In genomic region chr11:64204464-64204989, GRCh38 we compare ENCODE assay signal across 8 cellular contexts. TPM values are rescaled to one million over a fixed set of nuclear protein-coding genes. Genes with fewer than 3 reads are reported as not detected.
A peak's percentile ranks its signal among the peaks of the same experiment; 100 is the strongest.
DNase-seq lines count a peak whose midpoint lies in the region; ATAC-seq and TF ChIP-seq lines count a peak whose summit lies in the region.

No MANE protein-coding gene starts in this region.

- peaks cover 83% of the 10 kb centered on the region for H3K36me3 Mint-ChIP-seq in Caco-2 (ENCODE audit: insufficient read depth, unreplicated experiment)
- H3K36me3 Mint-ChIP-seq in naive thymus-derived CD8-positive, alpha-beta T cell, result peaks cover 4 to 57% (median 4%) of the 10 kb centered on the region in 3 donors
- H3K36me3 Mint-ChIP-seq in stimulated activated naive CD8-positive, alpha-beta T cell treated with anti-CD3 and anti-CD28 coated beads, Interleukin-15, Interleukin-2, amounts not matched to agents 100 ng/mL and 50 ng/mL, for 24 hours (ENCODE audit: low read depth), result peaks cover 83% of the 10 kb centered on the region

- no peaks in the 10 kb centered on the region for H3K4me1 Mint-ChIP-seq in Caco-2 (ENCODE audit: low read depth, unreplicated experiment)
- peaks cover 22 to 50% (median 48%) of the 10 kb centered on the region in 4 donors for H3K4me1 Mint-ChIP-seq in naive thymus-derived CD8-positive, alpha-beta T cell
- peaks cover 50% of the 10 kb centered on the region for H3K4me1 Mint-ChIP-seq in stimulated activated naive CD8-positive, alpha-beta T cell treated with anti-CD3 and anti-CD28 coated beads, Interleukin-15, Interleukin-2, amounts not matched to agents 100 ng/mL and 50 ng/mL, for 24 hours (ENCODE audit: low read depth)

- H3K4me1 ChIP-seq in Caco-2 (no peaks in the 10 kb centered on the region), Karpas-422 (ENCODE audit: low read length) (peaks cover 66% of the 10 kb centered on the region)

- H4K20me1 ChIP-seq in Karpas-422 (ENCODE audit: insufficient read depth, low read depth, low read length), result peaks cover 5% of the 10 kb centered on the region; the same call in 1 of the 2 replicates

- no peaks in the 10 kb centered on the region for H3K27me3 Mint-ChIP-seq in Caco-2 (ENCODE audit: insufficient read depth, unreplicated experiment)
- no peaks in the 10 kb centered on the region for H3K27me3 Mint-ChIP-seq in naive thymus-derived CD8-positive, alpha-beta T cell
- H3K27me3 Mint-ChIP-seq in stimulated activated naive CD8-positive, alpha-beta T cell treated with anti-CD3 and anti-CD28 coated beads, Interleukin-15, Interleukin-2, amounts not matched to agents 100 ng/mL and 50 ng/mL, for 24 hours, result no peaks in the 10 kb centered on the region

- no peak overlapping the region for H3K4me3 Mint-ChIP-seq in Caco-2 (ENCODE audit: unreplicated experiment)
- H3K4me3 Mint-ChIP-seq in naive thymus-derived CD8-positive, alpha-beta T cell, result peak overlapping the region; percentile 48 to 88 (median 76)
- H3K4me3 Mint-ChIP-seq in stimulated activated naive CD8-positive, alpha-beta T cell treated with anti-CD3 and anti-CD28 coated beads, Interleukin-15, Interleukin-2, amounts not matched to agents 100 ng/mL and 50 ng/mL, for 24 hours, result peak overlapping the region; percentile 70

- H3K27ac Mint-ChIP-seq in Caco-2 (ENCODE audit: unreplicated experiment), result peak overlapping the region; percentile 39
- peak overlapping the region; percentile 82 to 95 (median 92) for H3K27ac Mint-ChIP-seq in naive thymus-derived CD8-positive, alpha-beta T cell
- peak overlapping the region; percentile 82 for H3K27ac Mint-ChIP-seq in stimulated activated naive CD8-positive, alpha-beta T cell treated with anti-CD3 and anti-CD28 coated beads, Interleukin-15, Interleukin-2, amounts not matched to agents 100 ng/mL and 50 ng/mL, for 24 hours

- no peaks in the 10 kb centered on the region for H3K9me3 ChIP-seq in Caco-2
- no peaks in the 10 kb centered on the region for H3K9me3 ChIP-seq in Karpas-422 (ENCODE audit: low read length)

- CTCF ChIA-PET in Caco-2 (lab: Charles Lee), result interaction anchor here (0.5 to 1.3 kb wide), 11 partner anchors 9 to 132 kb away, joined by 3 to 9 read pairs (median 5); partner anchors contain the start of genes NUDT22, STIP1 and TRPT1

- 0 out of 2 replicates have a peak overlapping the region, but pooled peaks have one; percentile 44 for H3K9ac ChIP-seq in Karpas-422 (ENCODE audit: low read length)

- no TSS peak for BruUV-seq in Caco-2 (replicated peaks; lab: Mats Ljungman, UMichigan)

- H3K4me3 ChIP-seq in Caco-2 (ENCODE audit: low read depth, low read length), result no peak overlapping the region
- H3K4me3 ChIP-seq in Karpas-422 (ENCODE audit: low read length), result no peak overlapping the region

- POLR2A ChIA-PET in Caco-2 (lab: Charles Lee), result interaction anchor here (0.6 to 1.9 kb wide), 4 partner anchors 19 to 113 kb away, joined by 3 to 7 read pairs (median 6); partner anchors contain the start of genes ESRRA, PRDX5 and STIP1
- POLR2A ChIA-PET in naive thymus-derived CD8-positive, alpha-beta T cell (lab: Charles Lee), result interaction anchor here (0.6 to 10.7 kb wide), 13 partner anchors 9 to 710 kb away, joined by 3 to 290 read pairs (median 37); partner anchors contain the start of genes BAD, CATSPERZ, DNAJC4 and ESRRA

- DNase-seq in Caco-2 (peak; percentile 69 to 71), Karpas-422 (peak; percentile 93), activated T-cell treated with anti-CD3 and anti-CD28 coated beads for 48 hours (ENCODE audit: low read depth) (peak; percentile 66)
- DNase-seq in naive thymus-derived CD8-positive, alpha-beta T cell, result peak; percentile 73 to 92 (median 84)

- H3K27ac ChIP-seq in Karpas-422 (ENCODE audit: low read length), result peak overlapping the region; percentile 92

- peaks cover 18% of the 10 kb centered on the region; the same call in 1 of the 2 replicates for H3K79me2 ChIP-seq in Karpas-422 (ENCODE audit: low read length)

- H3K9me3 Mint-ChIP-seq in Caco-2 (ENCODE audit: unreplicated experiment), result no peaks in the 10 kb centered on the region
- H3K9me3 Mint-ChIP-seq in naive thymus-derived CD8-positive, alpha-beta T cell, result no peaks in the 10 kb centered on the region
- H3K9me3 Mint-ChIP-seq in stimulated activated naive CD8-positive, alpha-beta T cell treated with anti-CD3 and anti-CD28 coated beads, Interleukin-15, Interleukin-2, amounts not matched to agents 100 ng/mL and 50 ng/mL, for 24 hours, result no peaks in the 10 kb centered on the region

- intact Hi-C loops in Caco-2 (cut with micrococcal nuclease; ENCODE audit: unreplicated experiment), result loop anchor here (1.0 kb wide), 1 partner anchor 30 kb away; the partner anchor contains the start of gene VEGFB

- peak; percentile 59 to 74 for TF ChIP-seq CTCF in Caco-2 (IDR thresholded peaks at IDR 0.05; ENCODE audit: insufficient read depth in 1 of 2, low read depth in 1 of 2, low read length in 1 of 2, severe bottlenecking in 1 of 2, unreplicated experiment in 1 of 2)

- H3K9me2 ChIP-seq in Karpas-422 (replicated peaks; ENCODE audit: insufficient read depth, low read length), result no peaks in the 10 kb centered on the region

- H3K36me3 ChIP-seq in Caco-2 (ENCODE audit: control insufficient read depth, insufficient read depth, low read length) (peaks cover 5% of the 10 kb centered on the region), Karpas-422 (ENCODE audit: insufficient read depth, low read length) (peaks cover 36% of the 10 kb centered on the region; the same call in 1 of the 2 replicates)

- H2AFZ ChIP-seq in Karpas-422 (ENCODE audit: low read length), result no peak overlapping the region

- peak; percentile 69 for ATAC-seq in esophagus mucosa
- ATAC-seq in naive thymus-derived CD8-positive, alpha-beta T cell, result peak; percentile 66 to 67
- no peak for ATAC-seq in GM19395 (IDR thresholded peaks at IDR 0.05; ENCODE audit: unreplicated experiment)

- H3K27me3 ChIP-seq in Caco-2 (replicated peaks; ENCODE audit: control insufficient read depth, insufficient read depth, low read length) (no peaks in the 10 kb centered on the region), Karpas-422 (ENCODE audit: low read length) (no peaks in the 10 kb centered on the region)

- H3K4me2 ChIP-seq in Karpas-422 (ENCODE audit: low read depth, low read length, poor library complexity, severe bottlenecking), result peak overlapping the region; percentile 90

TF ChIP-seq in PFSK-1, 5 proteins besides CTCF, POLR2A, EP300 and RAD21:
- TF ChIP-seq POLR2AphosphoS5 (IDR thresholded peaks at IDR 0.05; ENCODE audit: low read depth, low read length) (peak; percentile 30; the same call in 1 of the 2 replicates), SIN3A (IDR thresholded peaks at IDR 0.05; ENCODE audit: borderline replicate concordance, insufficient read depth, low read length) (no peak)

RNA-seq across cellular contexts. Expression of gene FERMT3, which starts 2.0 kb away (rescaled TPM):
- total RNA-seq in Caco-2 (2022) (3.3 and 4.3 TPM in 2 replicates), esophagus mucosa (2.4 TPM)
- total RNA-seq in Karpas-422 (2014; rRNA removed; shearing (Covaris generic); ENCODE audit: low replicate concordance), result 72.7 and 141 TPM in 2 replicates
- 2.7 TPM for polyA plus RNA-seq in PFSK-1 (2012; ENCODE audit: insufficient read length, low read depth)
- 100 to 1,000 TPM; 104 to 108 TPM for total RNA-seq in naive thymus-derived CD8-positive, alpha-beta T cell
- polyA plus RNA-seq in naive thymus-derived CD8-positive, alpha-beta T cell, result 100 to 1,000 TPM; 125 to 149 (median 129) TPM

RNA-seq across cellular contexts. Expression of gene STIP1, which starts 18.6 kb away (rescaled TPM):
- 293 and 297 TPM in 2 replicates for total RNA-seq in Caco-2 (2022)
- 101 and 199 TPM in 2 replicates for total RNA-seq in Karpas-422 (2014; rRNA removed; shearing (Covaris generic); ENCODE audit: low replicate concordance)
- polyA plus RNA-seq in PFSK-1 (2012; ENCODE audit: insufficient read length, low read depth), result 450 TPM
- total RNA-seq in esophagus mucosa, result 74.2 TPM
- total RNA-seq in naive thymus-derived CD8-positive, alpha-beta T cell, result 100 to 1,000 TPM; 110 to 114 TPM
- 100 to 1,000 TPM in 1 of 3 donors, 10 to 100 TPM in 2; 59.4 to 132 (median 66.2) TPM for polyA plus RNA-seq in naive thymus-derived CD8-positive, alpha-beta T cell

RNA-seq across cellular contexts. Expression of gene TRPT1, which starts 21.5 kb away (rescaled TPM):
- total RNA-seq in Caco-2 (2022), result 32.1 and 36.8 TPM in 2 replicates
- 72.5 and 90.4 TPM in 2 replicates for total RNA-seq in Karpas-422 (2014; rRNA removed; shearing (Covaris generic); ENCODE audit: low replicate concordance)
- 79.0 TPM for polyA plus RNA-seq in PFSK-1 (2012; ENCODE audit: insufficient read length, low read depth)
- total RNA-seq in esophagus mucosa, result 25.1 TPM
- 10 to 100 TPM; 40.2 to 41.0 TPM for total RNA-seq in naive thymus-derived CD8-positive, alpha-beta T cell
- 10 to 100 TPM; 47.2 to 54.2 (median 51.4) TPM for polyA plus RNA-seq in naive thymus-derived CD8-positive, alpha-beta T cell

RNA-seq across cellular contexts. Expression of gene NUDT22, which starts 21.5 kb away (rescaled TPM):
- total RNA-seq in Caco-2 (2022) (31.9 and 33.4 TPM in 2 replicates), esophagus mucosa (59.9 TPM)
- total RNA-seq in Karpas-422 (2014; rRNA removed; shearing (Covaris generic); ENCODE audit: low replicate concordance), result 70.0 and 114 TPM in 2 replicates
- 51.1 TPM for polyA plus RNA-seq in PFSK-1 (2012; ENCODE audit: insufficient read length, low read depth)
- total RNA-seq in naive thymus-derived CD8-positive, alpha-beta T cell, result 10 to 100 TPM; 77.1 to 83.8 TPM
- 10 to 100 TPM; 43.4 to 50.4 (median 48.2) TPM for polyA plus RNA-seq in naive thymus-derived CD8-positive, alpha-beta T cell

RNA-seq across cellular contexts. Expression of gene DNAJC4, which starts 25.8 kb away (rescaled TPM):
- total RNA-seq in Caco-2 (2022) (22.3 and 22.9 TPM in 2 replicates), esophagus mucosa (16.7 TPM)
- 32.0 and 51.0 TPM in 2 replicates for total RNA-seq in Karpas-422 (2014; rRNA removed; shearing (Covaris generic); ENCODE audit: low replicate concordance)
- 32.2 TPM for polyA plus RNA-seq in PFSK-1 (2012; ENCODE audit: insufficient read length, low read depth)
- total RNA-seq in naive thymus-derived CD8-positive, alpha-beta T cell, result 10 to 100 TPM; 54.9 to 56.2 TPM
- 10 to 100 TPM; 21.5 to 33.2 (median 30.9) TPM for polyA plus RNA-seq in naive thymus-derived CD8-positive, alpha-beta T cell

Comparison
In these comparisons a context has a peak if more than half of its experiments do, and no peak if none do; other contexts are left out.
1. H3K27ac Mint-ChIP-seq: peak in every context shown above with its lines; median percentile 92 in naive thymus-derived CD8-positive, alpha-beta T cell; 82 in stimulated activated naive CD8-positive, alpha-beta T cell treated with anti-CD3 and anti-CD28 coated beads, Interleukin-15, Interleukin-2, amounts not matched to agents 100 ng/mL and 50 ng/mL, for 24 hours; 39 in Caco-2.
2. RNA of gene FERMT3, which starts 2.0 kb away (total RNA-seq): 104 to 108 TPM in naive thymus-derived CD8-positive, alpha-beta T cell and 72.7 to 141 TPM in Karpas-422; 3.3 to 4.3 TPM in Caco-2 and 2.4 TPM in esophagus mucosa (single experiment); every median in the first group is over 10 times any median in the second.
3. Peak in every context shown above with its lines, with median percentiles within 50 percentile points of each other: DNase-seq.